8 cellular contexts compared by ENCODE assay signal in genomic region chr19:41263850-41264580, GRCh38. TPM values are rescaled to one million over a fixed set of nuclear protein-coding genes. Genes with fewer than 3 reads are reported as not detected.
DNase-seq lines count a peak whose midpoint lies in the region; FAIRE-seq and TF ChIP-seq lines count a peak whose summit lies in the region.

Gene HNRNPUL1 (plus strand): TSS chr19:41264372. CDS start chr19:41264504, 132 bp downstream.

- H3K9me3 ChIP-seq in SK-N-MC (ENCODE audit: low read depth, low read length) (no peaks in the 10 kb centered on the region), neuronal stem cell (replicated peaks in 1 of 2; ENCODE audit: control insufficient read depth in 2 of 2, insufficient read depth in 1 of 2, low read depth in 1 of 2, low read length in 2 of 2) (no peaks in the 10 kb centered on the region)

- peaks cover 54% of the 10 kb centered on the region for H3K4me1 Mint-ChIP-seq in HFFc6 (ENCODE audit: low read depth)
- peaks cover 45% of the 10 kb centered on the region for H3K4me1 Mint-ChIP-seq in activated naive CD4-positive, alpha-beta T cell treated with anti-CD3 and anti-CD28 coated beads, Interleukin-2, amount 10 ng/mL, durations not matched to agents 7 days and 5 days

- H2BK15ac ChIP-seq in neuronal stem cell (ENCODE audit: low read length): peak within 1 kb of the TSS; percentile 89

- peak within 1 kb of the TSS; percentile 100 for H3K18ac ChIP-seq in neuronal stem cell (ENCODE audit: low read length)

- peaks cover 21% of the 10 kb centered on the region for H3K27me3 Mint-ChIP-seq in HFFc6 (ENCODE audit: insufficient read depth)
- peaks cover 11% of the 10 kb centered on the region for H3K27me3 Mint-ChIP-seq in activated naive CD4-positive, alpha-beta T cell treated with anti-CD3 and anti-CD28 coated beads, Interleukin-2, amount 10 ng/mL, durations not matched to agents 7 days and 5 days

- H3K36me3 Mint-ChIP-seq in HFFc6 (ENCODE audit: low read depth): peaks cover 36% of the 10 kb centered on the region
- H3K36me3 Mint-ChIP-seq in activated naive CD4-positive, alpha-beta T cell treated with anti-CD3 and anti-CD28 coated beads, Interleukin-2, amount 10 ng/mL, durations not matched to agents 7 days and 5 days: peaks cover 34% of the 10 kb centered on the region

- H2BK5ac ChIP-seq in neuronal stem cell (ENCODE audit: low read length): peak within 1 kb of the TSS; percentile 99

- peak; percentile 99 for FAIRE-seq in frontal cortex (lab: Jason Lieb, UNC)

- H2AK5ac ChIP-seq in neuronal stem cell (ENCODE audit: low read depth, low read length): peak within 1 kb of the TSS; percentile 99

- no CpG with 5 or more reads among the region's 55 CpGs for WGBS in neuronal stem cell (ENCODE audit: extremely low coverage in 2 of 2, insufficient read length in 2 of 2, insufficient replicate concordance in 1 of 2), 2 donors

- H2BK120ac ChIP-seq in neuronal stem cell (ENCODE audit: low read depth, low read length): peak within 1 kb of the TSS; percentile 98

- no peak for TF ChIP-seq POLR2A in NB4 (IDR thresholded peaks at IDR 0.05; ENCODE audit: extremely low read depth, insufficient read length)

- CTCF ChIA-PET in activated naive CD4-positive, alpha-beta T cell treated with anti-CD3 and anti-CD28 coated beads, Interleukin-2, amount 10 ng/mL, durations not matched to agents 7 days and 5 days (lab: Charles Lee): interaction anchor here (1.2 to 7.8 kb wide), 7 partner anchors 34 to 175 kb away, joined by 4 to 92 read pairs (median 5); partner anchors contain the start of genes B9D2, CCDC97 and DMAC2

- peaks cover 8 to 13% of the 10 kb centered on the region in 2 donors for H3K4me1 ChIP-seq in neuronal stem cell (ENCODE audit: control insufficient read depth in 2 of 2, insufficient read depth in 1 of 2, low read depth in 1 of 2, low read length in 2 of 2)

- H3K27ac ChIP-seq in SK-N-MC: peak within 1 kb of the TSS; percentile 96
- H3K27ac ChIP-seq in neuronal stem cell (replicated peaks; ENCODE audit: low read length): peak within 1 kb of the TSS; percentile 94

- peaks cover 8% of the 10 kb centered on the region for H3K36me3 ChIP-seq in GM06990 (ENCODE audit: control insufficient read depth, insufficient read depth, low read length)
- H3K36me3 ChIP-seq in SK-N-MC (ENCODE audit: insufficient read depth, low read length): peaks cover 24% of the 10 kb centered on the region
- H3K36me3 ChIP-seq in neuronal stem cell (replicated peaks in 1 of 2; ENCODE audit: control insufficient read depth in 2 of 2, insufficient read depth in 2 of 2, low read length in 2 of 2): peaks cover 15 to 45% of the 10 kb centered on the region in 2 donors

- H3K9ac ChIP-seq in SK-N-MC (ENCODE audit: insufficient read length) (peak within 1 kb of the TSS; percentile 100), neuronal stem cell (ENCODE audit: low read depth, low read length, poor library complexity) (peak within 1 kb of the TSS; percentile 98)

- peak within 1 kb of the TSS; percentile 99 for H3K14ac ChIP-seq in neuronal stem cell (ENCODE audit: low read length)

- peak within 1 kb of the TSS; percentile 97 for H4K91ac ChIP-seq in neuronal stem cell (ENCODE audit: low read depth, low read length, poor library complexity)

- peaks cover under 1% of the 10 kb centered on the region for H3K79me1 ChIP-seq in neuronal stem cell (ENCODE audit: low read depth, low read length)

- H3K9me3 Mint-ChIP-seq in HFFc6: no peaks in the 10 kb centered on the region
- no peaks in the 10 kb centered on the region for H3K9me3 Mint-ChIP-seq in activated naive CD4-positive, alpha-beta T cell treated with anti-CD3 and anti-CD28 coated beads, Interleukin-2, amount 10 ng/mL, durations not matched to agents 7 days and 5 days

- peak within 1 kb of the TSS; percentile 81 for H2AFZ ChIP-seq in neuronal stem cell (ENCODE audit: low read length)

- DNase-seq in GM06990 (ENCODE audit: extremely low read depth, insufficient read length) (peak; percentile 100), HFFc6 (peak; percentile 100), NB4 (ENCODE audit: low read depth) (peak; percentile 98), SK-N-MC (ENCODE audit: low read depth, low spot score) (peak; percentile 100), frontal cortex (ENCODE audit: low spot score in 2 of 2) (peak; percentile 98), neuronal stem cell (ENCODE audit: low spot score) (peak; percentile 100)
- DNase-seq in activated naive CD4-positive, alpha-beta T cell treated with anti-CD3 and anti-CD28 coated beads, Interleukin-2, amount 10 ng/mL, durations not matched to agents 7 days and 5 days: peak; percentile 99

- H3K27me3 ChIP-seq in GM06990 (replicated peaks; ENCODE audit: control insufficient read depth, insufficient read depth, low read length) (no peaks in the 10 kb centered on the region), neuronal stem cell (ENCODE audit: control insufficient read depth in 3 of 3, insufficient read depth in 3 of 3, low read depth in 1 of 3, low read length in 3 of 3) (no peaks in the 10 kb centered on the region)

- peak within 1 kb of the TSS; percentile 98 for H3K27ac Mint-ChIP-seq in HFFc6
- H3K27ac Mint-ChIP-seq in activated naive CD4-positive, alpha-beta T cell treated with anti-CD3 and anti-CD28 coated beads, Interleukin-2, amount 10 ng/mL, durations not matched to agents 7 days and 5 days: peak within 1 kb of the TSS; percentile 100

- H2BK12ac ChIP-seq in neuronal stem cell (ENCODE audit: low read length): no peak within 1 kb of the TSS

- H4K8ac ChIP-seq in neuronal stem cell (ENCODE audit: low read depth, low read length): peak within 1 kb of the TSS; percentile 83

- peak within 1 kb of the TSS; percentile 99 for H3K4me3 ChIP-seq in GM06990 (replicated peaks; ENCODE audit: low read depth, low read length)
- peak within 1 kb of the TSS; percentile 91 for H3K4me3 ChIP-seq in NB4 (ENCODE audit: low read depth, low read length)
- peak within 1 kb of the TSS; percentile 97 for H3K4me3 ChIP-seq in SK-N-MC
- H3K4me3 ChIP-seq in neuronal stem cell (ENCODE audit: low read length in 2 of 2): peak within 1 kb of the TSS; percentile 96 to 98

- H3K4me2 ChIP-seq in neuronal stem cell (ENCODE audit: insufficient read depth, low read length, poor library complexity, severe bottlenecking): peak within 1 kb of the TSS; percentile 82

- H3K4ac ChIP-seq in neuronal stem cell (ENCODE audit: low read length): peak within 1 kb of the TSS; percentile 96

- TF ChIP-seq CTCF in GM06990 (IDR thresholded peaks at IDR 0.05; ENCODE audit: insufficient read depth, low read length, poor library complexity, severe bottlenecking) (peak; percentile 27), HFFc6 (IDR thresholded peaks at IDR 0.05) (peak; percentile 64), NB4 (IDR thresholded peaks at IDR 0.05; ENCODE audit: low read depth, low read length) (no peak), subcutaneous adipose tissue (IDR thresholded peaks at IDR 0.05; ENCODE audit: low read depth) (no peak)

- H3K4me3 Mint-ChIP-seq in HFFc6: peak within 1 kb of the TSS; percentile 94
- peak within 1 kb of the TSS; percentile 79 for H3K4me3 Mint-ChIP-seq in activated naive CD4-positive, alpha-beta T cell treated with anti-CD3 and anti-CD28 coated beads, Interleukin-2, amount 10 ng/mL, durations not matched to agents 7 days and 5 days

- H3K23ac ChIP-seq in neuronal stem cell (ENCODE audit: low read depth, low read length, poor library complexity): peak within 1 kb of the TSS; percentile 89

RNA-seq across cellular contexts. Expression of gene HNRNPUL1, which starts in this region (rescaled TPM):
- total RNA-seq in HFFc6 (2021; fragmentation: NEBNext Ultra II Directional; extraction: Animal tissue kit (Norgen Biotek cat#: 25700)): 100 to 1,000 TPM; 176 to 245 (median 234) TPM
- total RNA-seq in frontal cortex (51.8 TPM), subcutaneous adipose tissue (100 to 1,000 TPM in 3 of 4 donors, 10 to 100 TPM in 1; 83.3 to 178 (median 135) TPM)
- 268 TPM for polyA plus RNA-seq in neuronal stem cell (2013, experiment 1 of 2)
- 278 TPM for polyA plus RNA-seq in neuronal stem cell (2013, experiment 2 of 2)

Comparison
In these comparisons a context has a peak if more than half of its experiments do, and no peak if none do; other contexts are left out.
1. Peak in every context shown above with its lines: DNase-seq, H3K4me3 ChIP-seq and H3K27ac ChIP-seq.
2. CTCF ChIP-seq: peak in GM06990 (single experiment) and HFFc6 (single experiment); none in NB4 (single experiment) and subcutaneous adipose tissue (single experiment).